ENCODE assay signal across 8 cellular contexts in genomic region chr3:112561693-112562529, GRCh38. TPM values are rescaled to one million over a fixed set of nuclear protein-coding genes. Genes with fewer than 3 reads are reported as not detected.
A peak's percentile ranks its signal among the peaks of the same experiment; 100 is the strongest.
DNase-seq lines count a peak whose midpoint lies in the region; ATAC-seq and TF ChIP-seq lines count a peak whose summit lies in the region.

Gene ATG3 (minus strand): TSS chr3:112561962. CDS start chr3:112561528, 434 bp downstream.
Gene SLC35A5 (plus strand): TSS chr3:112562045. CDS start chr3:112563404, 1,359 bp downstream.

- intact Hi-C loops in activated B cell treated with CpG ODN at 0.5 μM for 24 hours (cut with micrococcal nuclease) = loop anchor here (1.0 to 10.0 kb wide), 13 partner anchors 9 to 1650 kb away; partner anchors contain the start of genes ATP6V1A, GTPBP8, NAA50 and SIDT1

- CTCF ChIA-PET in activated B cell treated with CpG ODN at 0.5 μM for 24 hours (lab: Charles Lee) = interaction anchor here (0.6 to 1.8 kb wide), 3 partner anchors 17 to 457 kb away, joined by 3 to 6 read pairs (median 3); partner anchors contain the start of gene SLC9C1

- H3K4me3 Mint-ChIP-seq in activated B cell treated with CpG ODN at 0.5 μM for 24 hours (peak within 1 kb of the TSS; percentile 99), immature natural killer cell (peak within 1 kb of the TSS; percentile 92 to 100 (median 99))

- no peaks in the 10 kb centered on the region for H3K9me3 Mint-ChIP-seq in activated B cell treated with CpG ODN at 0.5 μM for 24 hours
- H3K9me3 Mint-ChIP-seq in immature natural killer cell = no peaks in the 10 kb centered on the region

- peak; percentile 71 for TF ChIP-seq POLR2A in GM18951 (IDR thresholded peaks at IDR 0.05; ENCODE audit: extremely low read depth, insufficient read depth, insufficient read length)

- no peaks in the 10 kb centered on the region for H3K27me3 Mint-ChIP-seq in activated B cell treated with CpG ODN at 0.5 μM for 24 hours
- peaks cover 9 to 17% (median 13%) of the 10 kb centered on the region in 3 donors for H3K27me3 Mint-ChIP-seq in immature natural killer cell (ENCODE audit: low read depth in 3 of 3)

- H3K4me3 ChIP-seq in AG09309 (ENCODE audit: control insufficient read depth, low read depth, low read length) = peak within 1 kb of the TSS; percentile 97

- in situ Hi-C loops in GM18951 (cut with MboI; ENCODE audit: low sequenced_read_pairs, unreplicated experiment) = no loop called here

- peaks cover 55% of the 10 kb centered on the region for H3K36me3 Mint-ChIP-seq in activated B cell treated with CpG ODN at 0.5 μM for 24 hours (ENCODE audit: low read depth)
- H3K36me3 Mint-ChIP-seq in immature natural killer cell = peaks cover 11 to 15% (median 12%) of the 10 kb centered on the region in 3 donors

- TF ChIP-seq CTCF in AG09309 (IDR thresholded peaks at IDR 0.05; ENCODE audit: control insufficient read depth, insufficient read depth, low read depth, low read length, missing control alignments) (no peak), activated B cell treated with CpG ODN at 0.5 μM for 24 hours (IDR thresholded peaks at IDR 0.05) (no peak)

- H3K4me1 Mint-ChIP-seq in activated B cell treated with CpG ODN at 0.5 μM for 24 hours (peaks cover 50% of the 10 kb centered on the region), immature natural killer cell (peaks cover 38 to 61% of the 10 kb centered on the region in 2 donors)

- peak within 1 kb of the TSS; percentile 99 for H3K27ac Mint-ChIP-seq in activated B cell treated with CpG ODN at 0.5 μM for 24 hours
- H3K27ac Mint-ChIP-seq in immature natural killer cell = peak within 1 kb of the TSS; percentile 97 to 100 (median 100)

- DNase-seq in AG09309 (ENCODE audit: low read depth) = peak; percentile 95
- DNase-seq in NCI-H345 (lab: John Stamatoyannopoulos, UW) = peak; percentile 95
- peak; percentile 99 for DNase-seq in activated B cell treated with CpG ODN at 0.5 μM for 24 hours
- DNase-seq in caudate nucleus (lab: John Stamatoyannopoulos, UW) = peak; percentile 86 to 99 (median 97)
- peak; percentile 99 for DNase-seq in immature natural killer cell
- DNase-seq in smooth muscle cell of the brain vasculature (ENCODE audit: low read depth, low spot score) = peak; percentile 96

- H3K27ac ChIP-seq in caudate nucleus (ENCODE audit: low read depth, low read length) = peak within 1 kb of the TSS; percentile 99

- ATAC-seq in HG03196 (IDR thresholded peaks at IDR 0.05; ENCODE audit: unreplicated experiment) = peak; percentile 82
- ATAC-seq in activated B cell treated with CpG ODN at 0.5 μM for 24 hours (ENCODE audit: low read depth) = peak; percentile 80

- POLR2A ChIA-PET in activated B cell treated with CpG ODN at 0.5 μM for 24 hours (lab: Charles Lee) = interaction anchor here (0.6 to 2.4 kb wide), 21 partner anchors 9 to 1069 kb away, joined by 3 to 17 read pairs (median 5); partner anchors contain the start of genes BTLA, CD200, GTPBP8 and SLC9C1

RNA-seq across cellular contexts. Expression of gene ATG3, which starts in this region (rescaled TPM):
- 48.3 and 54.9 TPM in 2 replicates for total RNA-seq in activated B cell treated with CpG ODN at 0.5 μM for 24 hours
- polyA plus RNA-seq in immature natural killer cell = 100 to 1,000 TPM in 1 of 3 donors, 10 to 100 TPM in 2; 53.9 to 120 (median 62.8) TPM

RNA-seq across cellular contexts. Expression of gene SLC35A5, which starts in this region (rescaled TPM):
- 25.1 and 26.6 TPM in 2 replicates for total RNA-seq in activated B cell treated with CpG ODN at 0.5 μM for 24 hours
- 10 to 100 TPM in 2 of 3 donors, 1 to 10 TPM in 1; 7.6 to 20.1 (median 16.7) TPM for polyA plus RNA-seq in immature natural killer cell

Comparison
In these comparisons a context has a peak if more than half of its experiments do, and no peak if none do; other contexts are left out.
1. Peak in every context shown above with its lines: DNase-seq, ATAC-seq, H3K4me3 ChIP-seq and H3K27ac ChIP-seq.